2 cellular contexts compared by ENCODE assay signal in genomic region chr9:96865240-96865639, GRCh38.
TF ChIP-seq lines count a peak whose summit lies in the region.

No MANE protein-coding gene starts in this region.

TF ChIP-seq in K562, 482 proteins besides CTCF, POLR2A, EP300 and RAD21:
- TF ChIP-seq ZNF431 (CRISPR knock-in tag; IDR thresholded peaks at IDR 0.05) (peak; percentile 99), ZFP36 (IDR thresholded peaks at IDR 0.05; ENCODE audit: low read depth, low read length, partially characterized antibody) (peak; percentile 36)
TF ChIP-seq in K562: peak in this region for 2; not testable (repeated sequence) for 480.

TF ChIP-seq in HepG2, 621 proteins besides CTCF, POLR2A, EP300 and RAD21:
- TF ChIP-seq ZNF431 (CRISPR knock-in tag; IDR thresholded peaks at IDR 0.05; ENCODE audit: borderline replicate concordance, low read depth): peak; percentile 88; the same call in 1 of the 2 replicates
